In genomic region chr6:37637562-37638413, GRCh38 we compare ENCODE assay signal across 20 cellular contexts. TPM values are rescaled to one million over a fixed set of nuclear protein-coding genes. Genes with fewer than 3 reads are reported as not detected.
DNase-seq lines count a peak whose midpoint lies in the region; ATAC-seq, FAIRE-seq and TF ChIP-seq lines count a peak whose summit lies in the region.
"Had no signal": no experiment of that assay in that cellular context is flagged by ENCODE, and none has a peak within 500 bp of the region (broad histone marks: within the 10 kb centered on the region; RNA-seq: fewer than 3 reads in every experiment).

No MANE protein-coding gene starts in this region.

- H3K36me3 Mint-ChIP-seq in type B pancreatic cell: no peaks in the 10 kb centered on the region

- intact Hi-C loops in Right ventricle myocardium inferior (cut with DNase I): no loop called here
- intact Hi-C loops in left ventricle myocardium inferior (cut with micrococcal nuclease): no loop called here
- intact Hi-C loops in GM12878 (cut with micrococcal nuclease; ENCODE audit: unreplicated experiment): no loop called here
- intact Hi-C loops in esophagus squamous epithelium (cut with DNase I): no loop called here
- intact Hi-C loops in lower lobe of right lung (cut with DNase I): no loop called here
- intact Hi-C loops in colonic mucosa (cut with DNase I): no loop called here

- in situ Hi-C loops in GM12878 (cut with MboI): no loop called here

- H3K27ac ChIP-seq in left ventricle myocardium inferior (replicated peaks) (no peak overlapping the region), GM12878 (ENCODE audit: control insufficient read depth, insufficient read depth) (no peak overlapping the region), esophagus squamous epithelium (peak overlapping the region; percentile 78 to 95 (median 84)), lower lobe of right lung (no peak overlapping the region), colonic mucosa (no peak overlapping the region)
- H3K27ac ChIP-seq: RWPE1 had no signal

- ATAC-seq in Right ventricle myocardium inferior (no peak), GM12878 (peak; percentile 31; the same call in 2 of the 3 replicates), lower lobe of right lung (no peak)

- RAD21 ChIA-PET in GM12878 (lab: Charles Lee; ENCODE audit: unreplicated experiment): no interaction called here

- H3K79me2 ChIP-seq in GM12878 (ENCODE audit: control insufficient read depth, insufficient read depth, low read length): no peaks in the 10 kb centered on the region

- no TSS peak for BruUV-seq in GM12878 (replicated peaks; lab: Mats Ljungman, UMichigan)

- SMC1A ChIA-PET in GM12878 (lab: Charles Lee; ENCODE audit: uncharacterized antibody, unreplicated experiment): interaction anchor here (0.8 kb wide), 1 partner anchor 99 kb away, joined by 3 read pairs; no protein-coding TSS in a partner anchor

- H4K20me1 ChIP-seq in GM12878 (ENCODE audit: control insufficient read depth, insufficient read depth): no peaks in the 10 kb centered on the region

- no peak for TF ChIP-seq EP300 in GM12878 (IDR thresholded peaks at IDR 0.05; ENCODE audit: borderline replicate concordance in 1 of 2, control insufficient read depth in 1 of 2, low read depth in 2 of 2, low read length in 2 of 2)

- WGBS in GM12878 (ENCODE audit: insufficient coverage, insufficient replicate concordance, low lambda C conversion rate, missing lambda C conversion rate): 25% methylated on average over 16 of the region's 16 CpGs
- 72 to 76% methylated on average over 13 to 16 of the region's 16 CpGs for WGBS in esophagus squamous epithelium, 2 donors

- no peak overlapping the region for H3K4me3 Mint-ChIP-seq in type B pancreatic cell
- H3K4me3 Mint-ChIP-seq: B cell had no signal

- H3K27me3 Mint-ChIP-seq in type B pancreatic cell: peaks cover 14% of the 10 kb centered on the region

- H3K9me3 Mint-ChIP-seq in type B pancreatic cell: no peaks in the 10 kb centered on the region

- CTCF ChIA-PET in GM12878 (lab: Yijun Ruan, JAX): no interaction called here

- H3K9ac ChIP-seq in GM12878 (ENCODE audit: control insufficient read depth, insufficient read depth, low read length): no peak overlapping the region
- no peak overlapping the region for H3K9ac ChIP-seq in colonic mucosa (ENCODE audit: low read depth in 2 of 2, low read length in 2 of 2)

- no peaks in the 10 kb centered on the region for H3K4me1 ChIP-seq in left ventricle myocardium inferior
- H3K4me1 ChIP-seq in GM12878 (ENCODE audit: control insufficient read depth, insufficient read depth, low read length): no peaks in the 10 kb centered on the region
- H3K4me1 ChIP-seq in esophagus squamous epithelium: peaks cover 17 to 46% (median 28%) of the 10 kb centered on the region in 3 donors
- no peaks in the 10 kb centered on the region for H3K4me1 ChIP-seq in lower lobe of right lung
- no peaks in the 10 kb centered on the region for H3K4me1 ChIP-seq in colonic mucosa
- H3K4me1 ChIP-seq: HAP-1 had no signal

- peak overlapping the region; percentile 56 for H3K27ac Mint-ChIP-seq in type B pancreatic cell
- H3K27ac Mint-ChIP-seq: B cell had no signal

- TF ChIP-seq POLR2A in GM12878 (IDR thresholded peaks at IDR 0.05; ENCODE audit: low read depth, low read length): no peak
- TF ChIP-seq POLR2A in esophagus squamous epithelium (IDR thresholded peaks at IDR 0.05): no peak

- H3K4me3 ChIP-seq in left ventricle myocardium inferior: no peak overlapping the region
- no peak overlapping the region for H3K4me3 ChIP-seq in GM12878
- no peak overlapping the region for H3K4me3 ChIP-seq in esophagus squamous epithelium
- no peak overlapping the region for H3K4me3 ChIP-seq in lower lobe of right lung
- no peak overlapping the region for H3K4me3 ChIP-seq in colonic mucosa
- H3K4me3 ChIP-seq: HAP-1 had no signal

- TF ChIP-seq RAD21 in GM12878 (IDR thresholded peaks at IDR 0.05; ENCODE audit: insufficient read depth, low read depth, low read length): peak; percentile 18; the same call in 1 of the 2 replicates

- peak; percentile 30 for DNase-seq in Right ventricle myocardium inferior (ENCODE audit: missing footprints)
- DNase-seq in left ventricle myocardium inferior: no peak
- no peak for DNase-seq in GM12878 (ENCODE audit: low read depth, low spot score)
- no peak for DNase-seq in esophagus squamous epithelium (lab: John Stamatoyannopoulos, UW)
- no peak for DNase-seq in type B pancreatic cell (ENCODE audit: extremely low spot score, unreplicated experiment)
- DNase-seq in NCI-H446 (lab: John Stamatoyannopoulos, UW): no peak
- no peak for DNase-seq in lower lobe of right lung
- no peak for DNase-seq in colonic mucosa
- DNase-seq: 8988T, Caco-2, GDM1, KBM-7, NCI-H1105 treated with DMSO at 0.1 percent for 48 hours, NCI-H187 treated with DMSO at 0.1 percent for 48 hours, NCI-H345, NCI-H774 had no signal

- POLR2A ChIA-PET in GM12878 (lab: Charles Lee): no interaction called here

- H2AFZ ChIP-seq in GM12878 (ENCODE audit: control insufficient read depth, low read depth, low read length): no peak overlapping the region

- no peak for TF ChIP-seq CTCF in left ventricle myocardium inferior (IDR thresholded peaks at IDR 0.05; ENCODE audit: borderline replicate concordance)
- no peak for TF ChIP-seq CTCF in GM12878 (IDR thresholded peaks at IDR 0.05 in 2 of 3, conservative IDR thresholded peaks at IDR 0.05 in 1 of 3; ENCODE audit: control insufficient read depth in 2 of 3, extremely low read depth in 1 of 3, insufficient read depth in 1 of 3, low read depth in 3 of 3, low read length in 3 of 3)
- TF ChIP-seq CTCF in esophagus squamous epithelium (IDR thresholded peaks at IDR 0.05): peak in 1 of 6 experiments; percentile 35
- TF ChIP-seq CTCF in type B pancreatic cell (conservative IDR thresholded peaks at IDR 0.05): no peak
- no peak for TF ChIP-seq CTCF in lower lobe of right lung (IDR thresholded peaks at IDR 0.05)
- TF ChIP-seq CTCF in colonic mucosa (IDR thresholded peaks at IDR 0.05): no peak

- no peak for FAIRE-seq in GM12878 (lab: Jason Lieb, UNC)
- FAIRE-seq: GM19239 had no signal

- H3K27me3 ChIP-seq in left ventricle myocardium inferior (ENCODE audit: low read depth): no peaks in the 10 kb centered on the region
- H3K27me3 ChIP-seq in GM12878 (replicated peaks in 1 of 2; ENCODE audit: control insufficient read depth in 2 of 2, insufficient read depth in 2 of 2, low read length in 1 of 2): no peaks in the 10 kb centered on the region; a peak in 1 of 4 replicates
- no peaks in the 10 kb centered on the region for H3K27me3 ChIP-seq in esophagus squamous epithelium
- H3K27me3 ChIP-seq in lower lobe of right lung (ENCODE audit: low read depth): no peaks in the 10 kb centered on the region
- no peaks in the 10 kb centered on the region for H3K27me3 ChIP-seq in colonic mucosa

- H3K36me3 ChIP-seq in left ventricle myocardium inferior: no peaks in the 10 kb centered on the region
- H3K36me3 ChIP-seq in GM12878 (ENCODE audit: control insufficient read depth in 2 of 2, insufficient read depth in 2 of 2, low read length in 1 of 2): no peaks in the 10 kb centered on the region
- H3K36me3 ChIP-seq in esophagus squamous epithelium: no peaks in the 10 kb centered on the region
- no peaks in the 10 kb centered on the region for H3K36me3 ChIP-seq in lower lobe of right lung
- H3K36me3 ChIP-seq in colonic mucosa: no peaks in the 10 kb centered on the region
- H3K36me3 ChIP-seq: HAP-1 had no signal

- no peaks in the 10 kb centered on the region for H3K4me1 Mint-ChIP-seq in type B pancreatic cell (ENCODE audit: unreplicated experiment)

- H3K4me2 ChIP-seq in GM12878 (ENCODE audit: control insufficient read depth, insufficient read depth): no peak overlapping the region

- no peaks in the 10 kb centered on the region for H3K9me3 ChIP-seq in left ventricle myocardium inferior (replicated peaks)
- H3K9me3 ChIP-seq in GM12878 (replicated peaks; ENCODE audit: control insufficient read depth, insufficient read depth, low read length): no peaks in the 10 kb centered on the region
- no peaks in the 10 kb centered on the region for H3K9me3 ChIP-seq in esophagus squamous epithelium
- no peaks in the 10 kb centered on the region for H3K9me3 ChIP-seq in lower lobe of right lung
- no peaks in the 10 kb centered on the region for H3K9me3 ChIP-seq in colonic mucosa
- H3K9me3 ChIP-seq: Caco-2, HAP-1 had no signal

TF ChIP-seq in GM12878, 131 proteins besides CTCF, POLR2A, EP300 and RAD21:
- TF ChIP-seq POU2F2 (IDR thresholded peaks at IDR 0.05; ENCODE audit: borderline replicate concordance, low read depth, low read length) (no peak), ATF7 (IDR thresholded peaks at IDR 0.05; ENCODE audit: low read depth) (0 out of 2 replicates have a peak, but pooled peaks have one; percentile 17)

RNA-seq across cellular contexts. Expression of gene MDGA1, which starts 59.9 kb away (rescaled TPM):
- total RNA-seq in Right ventricle myocardium inferior: 10.9 TPM
- total RNA-seq in left ventricle myocardium inferior: 3.3 TPM
- 0.67 and 1.2 TPM in 2 replicates for total RNA-seq in GM12878 (2013; cell fraction: nucleolus; rRNA removed)
- total RNA-seq in GM12878 (2014; rRNA removed): 1.1 and 2.0 TPM in 2 replicates
- 0.54 and 0.60 TPM in 2 replicates for total RNA-seq in GM12878 (2014; rRNA removed; fragmentation: Illumina TruSeq; extraction: Trizol)
- 2.2 and 3.0 TPM in 2 replicates for total RNA-seq in GM12878 (2021)
- polyA plus RNA-seq in GM12878 (2011; ENCODE audit: low read depth): 0.10 TPM
- 0.15 and 0.19 TPM in 2 replicates for polyA plus RNA-seq in GM12878 (2011; rRNA removed)
- 0.09 and 0.40 TPM in 2 replicates for polyA plus RNA-seq in GM12878 (2011; cell fraction: cytosol; rRNA removed)
- 0.27 and 0.76 TPM in 2 replicates for polyA plus RNA-seq in GM12878 (2011; cell fraction: nucleus; rRNA removed)
- polyA plus RNA-seq in GM12878 (2012): 0.14 and 0.83 TPM in 2 replicates
- polyA plus RNA-seq in GM12878 (2014; fragmentation: Illumina TruSeq; extraction: Trizol): 1.1 and 2.2 TPM in 2 replicates
- under 1 TPM; 0.02 to 0.26 TPM for polyA plus RNA-seq in GM12878 (2014; fragmentation: Nextera tagmentation; extraction: Ambion mirVana)
- polyA plus RNA-seq in GM12878 (2014; rRNA removed): 0.94 and 1.00 TPM in 2 replicates
- polyA plus RNA-seq in GM12878 (2016; fragmentation: Nextera tagmentation; extraction: Ambion mirVana): under 1 TPM in 1 of 2 experiments, not detected in 1; 0.90 TPM
- polyA minus RNA-seq in GM12878 (2011; rRNA and poly(A)+ RNA removed): 0.22 and 0.77 TPM in 2 replicates
- not detected in 2 replicates for polyA minus RNA-seq in GM12878 (2011; cell fraction: cytosol; rRNA and poly(A)+ RNA removed)
- 0.36 and 0.48 TPM in 2 replicates for polyA minus RNA-seq in GM12878 (2011; cell fraction: nucleus; rRNA and poly(A)+ RNA removed)
- total RNA-seq in esophagus squamous epithelium: 10 to 100 TPM; 10.1 to 26.5 (median 11.3) TPM
- 10.8 and 24.9 TPM in 2 replicates for total RNA-seq in type B pancreatic cell (ENCODE audit: low replicate concordance)
- total RNA-seq in lower lobe of right lung: 4.0 TPM
- 1 to 10 TPM; 2.3 to 2.5 TPM for total RNA-seq in colonic mucosa

Comparison
In these comparisons a context has a peak if more than half of its experiments do, and no peak if none do; other contexts are left out.
1. H3K27ac ChIP-seq: peak in esophagus squamous epithelium (4 of 4); none in left ventricle myocardium inferior (single experiment), GM12878 (single experiment), lower lobe of right lung (single experiment) and colonic mucosa (single experiment).